ENCODE assay signal across 13 cellular contexts in the genomic region with DNA sequence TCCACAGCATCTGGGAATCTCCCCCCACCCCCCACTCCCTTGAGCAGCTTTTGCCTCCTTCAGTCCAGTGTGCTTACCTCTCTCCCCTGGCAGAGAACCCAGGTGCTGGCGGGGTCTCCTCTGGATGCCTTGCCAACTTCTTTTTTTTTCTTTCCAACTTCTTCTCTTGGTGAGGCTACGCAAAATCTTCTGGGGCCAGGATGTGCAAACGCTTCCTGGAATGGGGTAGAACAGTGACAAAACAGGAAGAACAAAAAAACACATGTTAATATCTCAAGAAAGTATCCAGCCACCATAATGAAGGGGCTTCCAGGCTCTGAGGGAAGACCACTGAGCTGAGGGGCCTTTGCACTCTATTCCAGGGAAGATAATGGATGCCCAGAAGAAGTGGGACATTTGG. TPM values are rescaled to one million over a fixed set of nuclear protein-coding genes. Genes with fewer than 3 reads are reported as not detected.
DNase-seq lines count a peak whose midpoint lies in the region; ATAC-seq, FAIRE-seq and TF ChIP-seq lines count a peak whose summit lies in the region.
"Had no signal": no experiment of that assay in that cellular context is flagged by ENCODE, and none has a peak within 500 bp of the region (broad histone marks: within the 10 kb centered on the region; RNA-seq: fewer than 3 reads in every experiment).

No MANE protein-coding gene starts in this region.

- H3K9me3 ChIP-seq in endothelial cell of umbilical vein (replicated peaks; ENCODE audit: control insufficient read depth, insufficient read depth, low read length) = no peaks in the 10 kb centered on the region
- H3K9me3 ChIP-seq: pancreas, uterus had no signal

- H3K36me3 ChIP-seq in endothelial cell of umbilical vein (ENCODE audit: control insufficient read depth in 2 of 2, extremely low read depth in 1 of 2, insufficient read depth in 2 of 2, low read length in 2 of 2) = no peaks in the 10 kb centered on the region
- H3K36me3 ChIP-seq: pancreas, uterus had no signal

- no peak for TF ChIP-seq CTCF in endothelial cell of umbilical vein (IDR thresholded peaks at IDR 0.05; ENCODE audit: extremely low read depth in 1 of 2, insufficient read depth in 1 of 2, low read depth in 1 of 2, low read length in 2 of 2)

- H3K27ac Mint-ChIP-seq in T-helper 1 cell treated with Interleukin-12 subunit alpha and Interleukin-12 subunit beta and Interleukin-4 antibody, amounts not matched to agents 30 μg/mL and 1 μg/mL, for 36 hours = peak overlapping the region; percentile 95
- peak overlapping the region; percentile 68 for H3K27ac Mint-ChIP-seq in stimulated activated memory B cell treated with anti-CD40 and anti-IgM and Interleukin-4, amounts not matched to agents 10 μg/mL and 1 μg/mL and 100 μg/mL, for 72 hours

- peaks cover 0 to 7% of the 10 kb centered on the region in 2 experiments for H3K27me3 ChIP-seq in endothelial cell of umbilical vein (ENCODE audit: control insufficient read depth in 2 of 2, insufficient read depth in 2 of 2, low read length in 2 of 2)
- H3K27me3 ChIP-seq: pancreas, uterus had no signal

- H3K4me3 ChIP-seq in endothelial cell of umbilical vein (replicated peaks in 1 of 3; ENCODE audit: insufficient read depth in 1 of 3, low read depth in 1 of 3, low read length in 3 of 3) = no peak overlapping the region
- H3K4me3 ChIP-seq: pancreas, uterus had no signal

- H3K27me3 Mint-ChIP-seq in T-helper 1 cell treated with Interleukin-12 subunit alpha and Interleukin-12 subunit beta and Interleukin-4 antibody, amounts not matched to agents 30 μg/mL and 1 μg/mL, for 36 hours (ENCODE audit: low read depth) = no peaks in the 10 kb centered on the region
- H3K27me3 Mint-ChIP-seq in stimulated activated memory B cell treated with anti-CD40 and anti-IgM and Interleukin-4, amounts not matched to agents 10 μg/mL and 1 μg/mL and 100 μg/mL, for 72 hours = peaks cover 26% of the 10 kb centered on the region

- H3K79me2 ChIP-seq in endothelial cell of umbilical vein (ENCODE audit: control insufficient read depth, insufficient read depth, low read length) = no peaks in the 10 kb centered on the region

- no TSS peak for BruUV-seq in endothelial cell of umbilical vein (replicated peaks; lab: Mats Ljungman, UMichigan)

- dilution Hi-C loops in endothelial cell of umbilical vein (cut with MboI; ENCODE audit: extremely low pct_ligation_motif_present, low sequenced_read_pairs) = no loop called here

- H3K4me3 Mint-ChIP-seq in T-helper 1 cell treated with Interleukin-12 subunit alpha and Interleukin-12 subunit beta and Interleukin-4 antibody, amounts not matched to agents 30 μg/mL and 1 μg/mL, for 36 hours = peak overlapping the region; percentile 92
- H3K4me3 Mint-ChIP-seq in stimulated activated memory B cell treated with anti-CD40 and anti-IgM and Interleukin-4, amounts not matched to agents 10 μg/mL and 1 μg/mL and 100 μg/mL, for 72 hours = no peak overlapping the region

- intact Hi-C loops in endothelial cell of umbilical vein (cut with micrococcal nuclease) = loop anchor here (5.0 kb wide), 1 partner anchor 362 kb away; no protein-coding TSS in a partner anchor

- POLR2A ChIA-PET in endothelial cell of umbilical vein (lab: Charles Lee) = interaction anchor here (1.0 kb wide), 1 partner anchor 86 kb away, joined by 3 read pairs; a partner anchor contains a TSS

- TF ChIP-seq POLR2A in endothelial cell of umbilical vein (IDR thresholded peaks at IDR 0.05; ENCODE audit: low read depth, low read length) = no peak

- H3K4me1 Mint-ChIP-seq in T-helper 1 cell treated with Interleukin-12 subunit alpha and Interleukin-12 subunit beta and Interleukin-4 antibody, amounts not matched to agents 30 μg/mL and 1 μg/mL, for 36 hours (ENCODE audit: low read depth) = peaks cover 67% of the 10 kb centered on the region
- H3K4me1 Mint-ChIP-seq in stimulated activated memory B cell treated with anti-CD40 and anti-IgM and Interleukin-4, amounts not matched to agents 10 μg/mL and 1 μg/mL and 100 μg/mL, for 72 hours = peaks cover 36% of the 10 kb centered on the region

- peaks cover 15% of the 10 kb centered on the region for H3K4me1 ChIP-seq in endothelial cell of umbilical vein (ENCODE audit: control insufficient read depth, extremely low read depth, insufficient read depth, low read length)
- H3K4me1 ChIP-seq: uterus had no signal

- no peak overlapping the region for H3K4me2 ChIP-seq in endothelial cell of umbilical vein (ENCODE audit: insufficient read depth, low read length)

- peaks cover 12% of the 10 kb centered on the region for H3K36me3 Mint-ChIP-seq in T-helper 1 cell treated with Interleukin-12 subunit alpha and Interleukin-12 subunit beta and Interleukin-4 antibody, amounts not matched to agents 30 μg/mL and 1 μg/mL, for 36 hours (ENCODE audit: low read depth)
- no peaks in the 10 kb centered on the region for H3K36me3 Mint-ChIP-seq in stimulated activated memory B cell treated with anti-CD40 and anti-IgM and Interleukin-4, amounts not matched to agents 10 μg/mL and 1 μg/mL and 100 μg/mL, for 72 hours

- CTCF ChIA-PET in endothelial cell of umbilical vein (lab: Charles Lee) = interaction anchor here (0.8 to 5.7 kb wide), 9 partner anchors 13 to 250 kb away, joined by 3 to 72 read pairs (median 5); a partner anchor contains a TSS

- no peak for FAIRE-seq in endothelial cell of umbilical vein (lab: Jason Lieb, UNC)
- FAIRE-seq: islet of Langerhans, pancreas had no signal

- no peak overlapping the region for H3K9ac ChIP-seq in endothelial cell of umbilical vein (replicated peaks; ENCODE audit: extremely low read depth, insufficient read depth, low read length)

- ATAC-seq in stimulated activated memory B cell treated with anti-CD40 and anti-IgM and Interleukin-4, amounts not matched to agents 10 μg/mL and 1 μg/mL and 100 μg/mL, for 72 hours = no peak
- no peak for ATAC-seq in GM19397 (IDR thresholded peaks at IDR 0.05; ENCODE audit: unreplicated experiment)
- ATAC-seq: pancreas had no signal

- peak overlapping the region; percentile 73 for H2AFZ ChIP-seq in endothelial cell of umbilical vein (ENCODE audit: low read depth, low read length)

- no peaks in the 10 kb centered on the region for H3K9me1 ChIP-seq in endothelial cell of umbilical vein (replicated peaks; ENCODE audit: control insufficient read depth, extremely low read depth, insufficient read depth, low read length)

- in situ Hi-C loops in KBM-7 (cut with MboI; ENCODE audit: low pct_unique_long_range_greater_than_20kb, low sequenced_read_pairs) = no loop called here

- H3K27ac ChIP-seq in endothelial cell of umbilical vein (ENCODE audit: insufficient read depth, low read depth, low read length) = no peak overlapping the region
- H3K27ac ChIP-seq in caudate nucleus (ENCODE audit: low read depth, low read length) = no peak overlapping the region
- H3K27ac ChIP-seq: pancreas had no signal

- no peaks in the 10 kb centered on the region for H4K20me1 ChIP-seq in endothelial cell of umbilical vein (replicated peaks; ENCODE audit: control insufficient read depth, extremely low read depth, insufficient read depth, low read length)

- no peaks in the 10 kb centered on the region for H3K9me3 Mint-ChIP-seq in T-helper 1 cell treated with Interleukin-12 subunit alpha and Interleukin-12 subunit beta and Interleukin-4 antibody, amounts not matched to agents 30 μg/mL and 1 μg/mL, for 36 hours
- no peaks in the 10 kb centered on the region for H3K9me3 Mint-ChIP-seq in stimulated activated memory B cell treated with anti-CD40 and anti-IgM and Interleukin-4, amounts not matched to agents 10 μg/mL and 1 μg/mL and 100 μg/mL, for 72 hours

- peak; percentile 55 for DNase-seq in KBM-7
- no peak for DNase-seq in endothelial cell of umbilical vein (ENCODE audit: low read depth, low spot score)
- DNase-seq in stimulated activated CD4-positive, alpha-beta T cell treated with anti-CD3 and anti-CD28 coated beads, Interleukin-15, amount 100 ng/mL, for 24 hours = no peak
- no peak for DNase-seq in caudate nucleus (lab: John Stamatoyannopoulos, UW)
- DNase-seq: amniotic stem cell, DMS79, MM.1S, uterus had no signal

TF ChIP-seq in endothelial cell of umbilical vein, 7 proteins besides CTCF, POLR2A, EP300 and RAD21:
- TF ChIP-seq FOS (IDR thresholded peaks at IDR 0.05; ENCODE audit: borderline replicate concordance, insufficient read depth, low read length) (no peak), EZH2 (IDR thresholded peaks at IDR 0.05; ENCODE audit: borderline replicate concordance, low read depth, low read length, severe bottlenecking) (no peak), GATA2 (IDR thresholded peaks at IDR 0.05; ENCODE audit: insufficient read depth, insufficient read length, low read depth, low read length) (no peak), POLR2AphosphoS5 (IDR thresholded peaks at IDR 0.05; ENCODE audit: insufficient read depth, low read depth, low read length) (no peak), MYC (IDR thresholded peaks at IDR 0.05; ENCODE audit: low read depth, low read length) (no peak), JUN (IDR thresholded peaks at IDR 0.05; ENCODE audit: borderline replicate concordance, insufficient read depth, insufficient read length, low read depth) (no peak)
- TF ChIP-seq, protein P1, sequence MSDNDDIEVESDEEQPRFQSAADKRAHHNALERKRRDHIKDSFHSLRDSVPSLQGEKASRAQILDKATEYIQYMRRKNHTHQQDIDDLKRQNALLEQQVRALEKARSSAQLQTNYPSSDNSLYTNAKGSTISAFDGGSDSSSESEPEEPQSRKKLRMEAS (IDR thresholded peaks at IDR 0.05; ENCODE audit: insufficient read depth, insufficient read length) = no peak

RNA-seq across cellular contexts. Expression of a gene that starts 53.9 kb away (rescaled TPM):
- total RNA-seq in endothelial cell of umbilical vein = 17.7 and 22.9 TPM in 2 replicates
- polyA plus RNA-seq in endothelial cell of umbilical vein = 8.8 and 10.6 TPM in 2 replicates
- 4.9 and 6.8 TPM in 2 replicates for polyA plus RNA-seq in endothelial cell of umbilical vein (2011; cell fraction: cytosol; rRNA removed)
- polyA plus RNA-seq in endothelial cell of umbilical vein (2011; cell fraction: nucleus; rRNA removed) = 19.8 and 24.8 TPM in 2 replicates
- polyA plus RNA-seq in endothelial cell of umbilical vein (2012) = 8.8 and 14.7 TPM in 2 replicates
- polyA minus RNA-seq in endothelial cell of umbilical vein = 14.7 and 20.9 TPM in 2 replicates
- 31.4 TPM for polyA minus RNA-seq in endothelial cell of umbilical vein (2011; cell fraction: cytosol; rRNA and poly(A)+ RNA removed)
- 7.0 and 10.5 TPM in 2 replicates for polyA minus RNA-seq in endothelial cell of umbilical vein (2011; cell fraction: nucleus; rRNA and poly(A)+ RNA removed)
